Comparison of ENCODE assay signal across 1 cellular context in genomic region chr1:151403612-151404011, GRCh38.
TF ChIP-seq lines count a peak whose summit lies in the region.

No MANE protein-coding gene starts in this region.

TF ChIP-seq in WTC11, 78 proteins besides CTCF, POLR2A, EP300 and RAD21:
- TF ChIP-seq TEAD4 (CRISPR knock-in tag; IDR thresholded peaks at IDR 0.05) (no peak), NR1H2 (CRISPR knock-in tag; IDR thresholded peaks at IDR 0.05) (no peak), PREB (CRISPR knock-in tag; IDR thresholded peaks at IDR 0.05; ENCODE audit: borderline replicate concordance) (no peak), ATF1 (CRISPR knock-in tag; IDR thresholded peaks at IDR 0.05) (no peak), ZBTB43 (CRISPR knock-in tag; IDR thresholded peaks at IDR 0.05) (no peak), JUN (CRISPR knock-in tag; IDR thresholded peaks at IDR 0.05) (no peak), IRF1 (CRISPR knock-in tag; IDR thresholded peaks at IDR 0.05) (no peak), USF1 (CRISPR knock-in tag; IDR thresholded peaks at IDR 0.05) (no peak), ATF2 (CRISPR knock-in tag; IDR thresholded peaks at IDR 0.05; ENCODE audit: borderline replicate concordance, low read depth) (no peak), RORB (CRISPR knock-in tag; IDR thresholded peaks at IDR 0.05) (no peak), ZNF396 (CRISPR knock-in tag; IDR thresholded peaks at IDR 0.05; ENCODE audit: borderline replicate concordance) (no peak), NFYB (CRISPR knock-in tag; conservative IDR thresholded peaks at IDR 0.05; ENCODE audit: low read depth) (no peak), SMAD3 (CRISPR knock-in tag; IDR thresholded peaks at IDR 0.05; ENCODE audit: borderline replicate concordance) (no peak), MYBL2 (CRISPR knock-in tag; IDR thresholded peaks at IDR 0.05) (no peak), HMGXB4 (CRISPR knock-in tag; IDR thresholded peaks at IDR 0.05) (no peak), ERG (CRISPR knock-in tag; IDR thresholded peaks at IDR 0.05) (no peak), AFF4 (CRISPR knock-in tag; IDR thresholded peaks at IDR 0.05; ENCODE audit: borderline replicate concordance) (no peak), TEAD1 (CRISPR knock-in tag; IDR thresholded peaks at IDR 0.05) (no peak)
